In the genomic region with DNA sequence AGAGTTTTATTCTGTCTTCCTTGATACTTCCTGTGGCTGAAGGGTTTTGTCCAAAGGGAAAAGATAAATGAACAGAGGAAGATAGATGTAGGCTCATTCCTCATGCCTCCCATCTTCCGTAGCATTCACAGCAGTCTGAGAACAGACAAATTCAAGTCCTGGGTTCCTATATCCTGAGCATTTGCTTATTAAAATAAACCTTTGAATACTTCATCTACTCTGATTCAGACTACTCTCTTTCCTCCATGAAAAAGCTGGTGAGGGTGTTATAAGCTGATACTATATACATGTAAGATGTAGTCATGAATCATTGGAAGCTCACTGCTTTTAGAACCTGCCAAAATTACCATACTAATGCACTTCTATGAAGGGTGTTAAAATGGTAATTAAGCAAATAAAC, we compare ENCODE assay signal across 22 cellular contexts.
DNase-seq lines count a peak whose midpoint lies in the region; ATAC-seq and TF ChIP-seq lines count a peak whose summit lies in the region.
"Had no signal": no experiment of that assay in that cellular context is flagged by ENCODE, and none has a peak within 500 bp of the region (broad histone marks: within the 10 kb centered on the region; RNA-seq: fewer than 3 reads in every experiment).

No MANE protein-coding gene starts in this region.

- POLR2A ChIA-PET in OCI-LY7 (lab: Charles Lee): interaction anchor here (0.7 to 11.5 kb wide), 9 partner anchors 9 to 244 kb away, joined by 3 to 364 read pairs (median 4); no protein-coding TSS in a partner anchor
- POLR2A ChIA-PET in CD8-positive, alpha-beta T cell (lab: Charles Lee): no interaction called here

- H3K4me3 ChIP-seq in OCI-LY7 (ENCODE audit: low read depth, low read length, poor library complexity, severe bottlenecking) (peak overlapping the region; percentile 12), dorsolateral prefrontal cortex (no peak overlapping the region), aorta (ENCODE audit: low read length in 2 of 2) (no peak overlapping the region)
- no peak overlapping the region for H3K4me3 ChIP-seq in CD8-positive, alpha-beta T cell (ENCODE audit: low read depth, low read length)
- H3K4me3 ChIP-seq: HAP-1, skin epidermis, transverse colon had no signal

- peaks cover 15% of the 10 kb centered on the region for H3K4me1 Mint-ChIP-seq in nephron progenitor cell
- peaks cover under 1% of the 10 kb centered on the region for H3K4me1 Mint-ChIP-seq in CD8-positive, alpha-beta T cell (ENCODE audit: low read depth)
- H3K4me1 Mint-ChIP-seq: activated T-helper 17 cell treated with anti-CD3 and anti-CD28 coated beads, Interleukin-2, amount 50 U/mL, for 72 hours had no signal

- no peak for DNase-seq in OCI-LY7 (ENCODE audit: low spot score)
- no peak for DNase-seq in dorsolateral prefrontal cortex
- no peak for DNase-seq in nephron progenitor cell
- no peak for DNase-seq in aorta
- no peak for DNase-seq in CD8-positive, alpha-beta T cell
- DNase-seq: activated CD4-positive, alpha-beta T cell treated with anti-CD3 and anti-CD28 coated beads for 48 hours; activated naive CD8-positive, alpha-beta T cell treated with anti-CD3 and anti-CD28 coated beads, Interleukin-2, amount 10 ng/mL, durations not matched to agents 7 days and 5 days; DMS79 treated with DMSO at 0.1 percent for 48 hours; mesendoderm; NCI-H1436; NCI-H526; posterior cingulate gyrus; stimulated activated CD4-positive, alpha-beta T cell treated with anti-CD3 and anti-CD28 coated beads, Interleukin-2, amount 100 ng/mL, for 24 hours; stimulated activated naive B cell treated with anti-CD40 and anti-IgM and Interleukin-4, amounts not matched to agents 10 μg/mL and 1 μg/mL and 100 μg/mL, for 72 hours; transverse colon had no signal

- intact Hi-C loops in OCI-LY7 (cut with micrococcal nuclease; ENCODE audit: unreplicated experiment): loop anchor here (5.0 kb wide), 1 partner anchor 114 kb away; a partner anchor contains a TSS
- intact Hi-C loops in dorsolateral prefrontal cortex (cut with DNase I): no loop called here
- intact Hi-C loops in aorta (cut with DNase I): loop anchor here in 1 of 2 donors (5.0 kb wide), 1 partner anchor 46 kb away; no protein-coding TSS in a partner anchor
- intact Hi-C loops in CD8-positive, alpha-beta T cell (cut with DNase I, micrococcal nuclease): no loop called here

- H3K4me1 ChIP-seq in OCI-LY7 (ENCODE audit: insufficient read depth, low read length, poor library complexity, severe bottlenecking): peaks cover 96% of the 10 kb centered on the region
- peaks cover 1 to 12% of the 10 kb centered on the region in 2 donors for H3K4me1 ChIP-seq in aorta (ENCODE audit: control insufficient read depth in 1 of 2, insufficient read depth in 2 of 2, low read length in 2 of 2)
- no peaks in the 10 kb centered on the region for H3K4me1 ChIP-seq in CD8-positive, alpha-beta T cell (ENCODE audit: insufficient read depth, low read length)

- H3K9me3 ChIP-seq in OCI-LY7 (ENCODE audit: low read length): no peaks in the 10 kb centered on the region
- no peaks in the 10 kb centered on the region for H3K9me3 ChIP-seq in aorta (ENCODE audit: control insufficient read depth, low read length)
- no peaks in the 10 kb centered on the region for H3K9me3 ChIP-seq in CD8-positive, alpha-beta T cell (ENCODE audit: low read length)
- H3K9me3 ChIP-seq: HAP-1, transverse colon had no signal

- H3K9me2 ChIP-seq in OCI-LY7 (ENCODE audit: insufficient read depth, low read length): no peaks in the 10 kb centered on the region

- H3K4me3 Mint-ChIP-seq in nephron progenitor cell: no peak overlapping the region
- no peak overlapping the region for H3K4me3 Mint-ChIP-seq in CD8-positive, alpha-beta T cell
- H3K4me3 Mint-ChIP-seq: activated naive CD8-positive, alpha-beta T cell treated with anti-CD3 and anti-CD28 coated beads, Interleukin-2, amount 10 ng/mL, durations not matched to agents 7 days and 5 days; activated T-helper 17 cell treated with anti-CD3 and anti-CD28 coated beads, Interleukin-2, amount 50 U/mL, for 72 hours; IgD-negative memory B cell; natural killer cell treated with Interleukin-12 subunit alpha and Interleukin-12 subunit beta and Interleukin-15 and Interleukin-18, amount 100 ng/mL, for 72 hours; stimulated activated naive B cell treated with anti-CD40 and anti-IgM and Interleukin-4, amounts not matched to agents 10 μg/mL and 1 μg/mL and 100 μg/mL, for 72 hours had no signal

- BruUV-seq in OCI-LY7 (replicated peaks; lab: Mats Ljungman, UMichigan): no TSS peak

- H3K36me3 Mint-ChIP-seq in nephron progenitor cell (ENCODE audit: low read depth): peaks cover 5% of the 10 kb centered on the region
- H3K36me3 Mint-ChIP-seq in CD8-positive, alpha-beta T cell: no peaks in the 10 kb centered on the region
- H3K36me3 Mint-ChIP-seq: activated naive CD8-positive, alpha-beta T cell treated with anti-CD3 and anti-CD28 coated beads, Interleukin-2, amount 10 ng/mL, durations not matched to agents 7 days and 5 days; IgD-negative memory B cell; natural killer cell treated with Interleukin-12 subunit alpha and Interleukin-12 subunit beta and Interleukin-15 and Interleukin-18, amount 100 ng/mL, for 72 hours had no signal

- H3K79me2 ChIP-seq in OCI-LY7 (ENCODE audit: insufficient read depth, low read depth, low read length): peaks cover 100% of the 10 kb centered on the region

- TF ChIP-seq CTCF in OCI-LY7 (conservative IDR thresholded peaks at IDR 0.05; ENCODE audit: low read length) (no peak), dorsolateral prefrontal cortex (IDR thresholded peaks at IDR 0.05 in 54 of 56, conservative IDR thresholded peaks at IDR 0.05 in 2 of 56; ENCODE audit: low read depth in 1 of 56, partially characterized antibody in 56 of 56) (no peak), nephron progenitor cell (IDR thresholded peaks at IDR 0.05) (no peak)
- TF ChIP-seq CTCF in CD8-positive, alpha-beta T cell (IDR thresholded peaks at IDR 0.05): no peak

- H3K27me3 ChIP-seq in dorsolateral prefrontal cortex (no peaks in the 10 kb centered on the region), aorta (ENCODE audit: control insufficient read depth in 1 of 2, insufficient read depth in 2 of 2, low read length in 1 of 2) (no peaks in the 10 kb centered on the region)
- H3K27me3 ChIP-seq in CD8-positive, alpha-beta T cell (ENCODE audit: insufficient read depth, low read length): no peaks in the 10 kb centered on the region
- H3K27me3 ChIP-seq: transverse colon had no signal

- H3K27ac Mint-ChIP-seq in nephron progenitor cell: peak overlapping the region; percentile 44
- H3K27ac Mint-ChIP-seq in CD8-positive, alpha-beta T cell: no peak overlapping the region
- H3K27ac Mint-ChIP-seq: activated naive CD8-positive, alpha-beta T cell treated with anti-CD3 and anti-CD28 coated beads, Interleukin-2, amount 10 ng/mL, durations not matched to agents 7 days and 5 days; activated T-helper 17 cell treated with anti-CD3 and anti-CD28 coated beads, Interleukin-2, amount 50 U/mL, for 72 hours; IgD-negative memory B cell; natural killer cell treated with Interleukin-12 subunit alpha and Interleukin-12 subunit beta and Interleukin-15 and Interleukin-18, amount 100 ng/mL, for 72 hours; stimulated activated naive B cell treated with anti-CD40 and anti-IgM and Interleukin-4, amounts not matched to agents 10 μg/mL and 1 μg/mL and 100 μg/mL, for 72 hours had no signal

- no peaks in the 10 kb centered on the region for H3K27me3 Mint-ChIP-seq in nephron progenitor cell (ENCODE audit: low read depth, poor library complexity)
- peaks cover 8% of the 10 kb centered on the region for H3K27me3 Mint-ChIP-seq in CD8-positive, alpha-beta T cell (ENCODE audit: low read depth)
- H3K27me3 Mint-ChIP-seq: stimulated activated naive B cell treated with anti-CD40 and anti-IgM and Interleukin-4, amounts not matched to agents 10 μg/mL and 1 μg/mL and 100 μg/mL, for 72 hours had no signal

- CTCF ChIA-PET in OCI-LY7 (lab: Charles Lee; ENCODE audit: unreplicated experiment): no interaction called here
- CTCF ChIA-PET in CD8-positive, alpha-beta T cell (lab: Charles Lee): interaction anchor here (1.3 kb wide), 1 partner anchor 9 kb away, joined by 4 read pairs; no protein-coding TSS in a partner anchor

- peak overlapping the region; percentile 51 for H3K4me2 ChIP-seq in OCI-LY7 (ENCODE audit: low read length)

- WGBS in aorta, 2 donors: 23 to 31% methylated on average over 1 of the region's 1 CpG

- H3K9me3 Mint-ChIP-seq in nephron progenitor cell: no peaks in the 10 kb centered on the region
- no peaks in the 10 kb centered on the region for H3K9me3 Mint-ChIP-seq in CD8-positive, alpha-beta T cell
- H3K9me3 Mint-ChIP-seq: activated naive CD8-positive, alpha-beta T cell treated with anti-CD3 and anti-CD28 coated beads, Interleukin-2, amount 10 ng/mL, durations not matched to agents 7 days and 5 days; activated T-helper 17 cell treated with anti-CD3 and anti-CD28 coated beads, Interleukin-2, amount 50 U/mL, for 72 hours; IgD-negative memory B cell; natural killer cell treated with Interleukin-12 subunit alpha and Interleukin-12 subunit beta and Interleukin-15 and Interleukin-18, amount 100 ng/mL, for 72 hours had no signal

- no peaks in the 10 kb centered on the region for H4K20me1 ChIP-seq in OCI-LY7 (ENCODE audit: insufficient read depth, low read length)

- no peak for ATAC-seq in aorta (ENCODE audit: low FRiP score)
- no peak for ATAC-seq in HG02571 (IDR thresholded peaks at IDR 0.05; ENCODE audit: unreplicated experiment)
- ATAC-seq in GM21576 (IDR thresholded peaks at IDR 0.05; ENCODE audit: unreplicated experiment): no peak
- ATAC-seq in CD8-positive, alpha-beta T cell: no peak
- ATAC-seq: activated T-helper 17 cell treated with anti-CD3 and anti-CD28 coated beads, Interleukin-2, amount 50 U/mL, for 72 hours; natural killer cell treated with Interleukin-12 subunit alpha and Interleukin-12 subunit beta and Interleukin-15 and Interleukin-18, amount 100 ng/mL, for 72 hours; stimulated activated naive B cell treated with anti-CD40 and anti-IgM and Interleukin-4, amounts not matched to agents 10 μg/mL and 1 μg/mL and 100 μg/mL, for 72 hours had no signal

- H3K36me3 ChIP-seq in OCI-LY7 (ENCODE audit: insufficient read depth, low read length) (peaks cover 41% of the 10 kb centered on the region), aorta (ENCODE audit: control insufficient read depth in 1 of 2, insufficient read depth in 2 of 2, low read length in 1 of 2) (no peaks in the 10 kb centered on the region)
- no peaks in the 10 kb centered on the region for H3K36me3 ChIP-seq in CD8-positive, alpha-beta T cell (ENCODE audit: insufficient read depth, low read length)
- H3K36me3 ChIP-seq: HAP-1, transverse colon had no signal

- H3K27ac ChIP-seq in OCI-LY7 (ENCODE audit: low read depth, low read length, poor library complexity, severe bottlenecking) (peak overlapping the region; percentile 97), dorsolateral prefrontal cortex (peak overlapping the region in 58 of 59 donors; percentile 13 to 99 (median 96)), aorta (ENCODE audit: low read depth in 1 of 2, low read length in 2 of 2) (peak overlapping the region; percentile 54 to 95)
- no peak overlapping the region for H3K27ac ChIP-seq in CD8-positive, alpha-beta T cell (ENCODE audit: low read depth, low read length)
- H3K27ac ChIP-seq: skin epidermis had no signal

- H2AFZ ChIP-seq in OCI-LY7 (ENCODE audit: low read length): no peak overlapping the region
